ENCODE assay signal across 8 cellular contexts in the genomic region with DNA sequence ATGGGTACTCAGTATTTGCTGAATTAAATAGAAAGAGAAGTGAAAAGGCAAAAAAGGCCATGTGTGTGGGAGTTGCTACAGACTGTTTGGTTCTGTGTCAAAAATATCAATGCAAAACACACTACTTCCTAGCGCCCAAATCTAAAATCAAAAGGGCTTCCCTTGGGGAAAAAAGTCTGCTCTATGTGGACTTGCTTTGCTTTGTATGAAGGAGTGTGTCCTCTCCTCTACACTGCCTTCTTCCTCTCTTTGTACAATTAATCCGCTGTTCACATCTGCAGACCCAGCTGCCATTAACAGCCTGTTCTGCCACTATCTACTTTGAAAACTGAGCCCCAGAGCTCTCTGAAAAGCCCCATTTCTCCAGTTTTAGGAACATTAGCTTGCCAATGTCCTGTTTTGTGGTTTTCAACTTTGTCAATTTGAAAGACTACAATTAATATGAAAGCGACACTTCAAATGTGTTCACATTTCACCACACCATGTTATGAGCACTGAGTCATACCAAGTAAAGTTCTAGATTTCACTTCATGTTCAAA.
A peak's percentile ranks its signal among the peaks of the same experiment; 100 is the strongest.
DNase-seq lines count a peak whose midpoint lies in the region; ATAC-seq, FAIRE-seq and TF ChIP-seq lines count a peak whose summit lies in the region.

No MANE protein-coding gene starts in this region.

- peak; percentile 83 for DNase-seq in CD1c-positive myeloid dendritic cell (ENCODE audit: extremely low spot score)
- DNase-seq in astrocyte (ENCODE audit: low read depth) = peak; percentile 47
- DNase-seq in suprapubic skin (ENCODE audit: low spot score in 2 of 2) = no peak
- no peak for DNase-seq in Calu3
- no peak for DNase-seq in stimulated activated CD4-positive, alpha-beta T cell treated with anti-CD3 and anti-CD28 coated beads, Interleukin-2, amount 100 ng/mL, for 48 hours
- DNase-seq in kidney = no peak

- H3K9me3 Mint-ChIP-seq in astrocyte (ENCODE audit: unreplicated experiment) = no peaks in the 10 kb centered on the region
- H3K9me3 Mint-ChIP-seq in Calu3 (ENCODE audit: low read depth, unreplicated experiment) = no peaks in the 10 kb centered on the region

- H3K9ac ChIP-seq in astrocyte (ENCODE audit: low read length) (no peak overlapping the region), kidney (ENCODE audit: low read length in 2 of 2) (no peak overlapping the region)

- TF ChIP-seq CTCF in astrocyte (IDR thresholded peaks at IDR 0.05; ENCODE audit: insufficient read depth, low read depth, low read length) (no peak), suprapubic skin (IDR thresholded peaks at IDR 0.05) (no peak), Calu3 (IDR thresholded peaks at IDR 0.05; ENCODE audit: unreplicated experiment) (no peak), kidney (IDR thresholded peaks at IDR 0.05; ENCODE audit: borderline replicate concordance, extremely low read depth, insufficient read depth) (no peak)

- H3K4me3 Mint-ChIP-seq in astrocyte (ENCODE audit: unreplicated experiment) (peak overlapping the region; percentile 37), Calu3 (ENCODE audit: low read depth, unreplicated experiment) (no peak overlapping the region)

- no peak overlapping the region for H2AFZ ChIP-seq in astrocyte (ENCODE audit: low read depth, low read length)

- H3K27me3 ChIP-seq in astrocyte (ENCODE audit: insufficient read depth, low read length) (no peaks in the 10 kb centered on the region), suprapubic skin (no peaks in the 10 kb centered on the region)

- WGBS in suprapubic skin = 51% methylated on average over 3 of the region's 3 CpGs

- no peaks in the 10 kb centered on the region for H4K20me1 ChIP-seq in astrocyte (ENCODE audit: insufficient read depth, low read length)

- H3K27ac Mint-ChIP-seq in astrocyte (ENCODE audit: unreplicated experiment) (peak overlapping the region; percentile 80), Calu3 (ENCODE audit: unreplicated experiment) (no peak overlapping the region)

- H3K4me2 ChIP-seq in astrocyte (ENCODE audit: low read length) = peak overlapping the region; percentile 24

- H3K36me3 ChIP-seq in astrocyte (ENCODE audit: insufficient read depth, low read length) (no peaks in the 10 kb centered on the region), suprapubic skin (no peaks in the 10 kb centered on the region), kidney (ENCODE audit: control insufficient read depth in 1 of 2, insufficient read depth in 2 of 2, low read length in 2 of 2) (no peaks in the 10 kb centered on the region)

- CTCF ChIA-PET in Calu3 (lab: Charles Lee) = interaction anchor here (0.6 kb wide), 1 partner anchor 128 kb away, joined by 6 read pairs; no protein-coding TSS in a partner anchor

- H3K4me1 Mint-ChIP-seq in astrocyte (ENCODE audit: low read depth, unreplicated experiment) (peaks cover 16% of the 10 kb centered on the region), Calu3 (ENCODE audit: low read depth, unreplicated experiment) (no peaks in the 10 kb centered on the region)

- no peak for FAIRE-seq in astrocyte (lab: Jason Lieb, UNC)
- FAIRE-seq in kidney (lab: Jason Lieb, UNC) = no peak

- H3K4me1 ChIP-seq in astrocyte (ENCODE audit: insufficient read depth, low read length) = peaks cover 20% of the 10 kb centered on the region
- H3K4me1 ChIP-seq in suprapubic skin = peaks cover 14% of the 10 kb centered on the region
- H3K4me1 ChIP-seq in kidney (ENCODE audit: control insufficient read depth in 1 of 2, insufficient read depth in 1 of 2, low read depth in 1 of 2, low read length in 2 of 2) = peaks cover 0 to 3% of the 10 kb centered on the region in 2 donors

- peaks cover 9% of the 10 kb centered on the region for H3K79me2 ChIP-seq in astrocyte (ENCODE audit: insufficient read depth, low read length)

- H3K36me3 Mint-ChIP-seq in astrocyte (ENCODE audit: low read depth, unreplicated experiment) (peaks cover 4% of the 10 kb centered on the region), Calu3 (ENCODE audit: insufficient read depth, unreplicated experiment) (no peaks in the 10 kb centered on the region)

- no peak for TF ChIP-seq POLR2A in suprapubic skin (IDR thresholded peaks at IDR 0.05)

- no TSS peak for BruUV-seq in Calu3 (replicated peaks; lab: Mats Ljungman, UMichigan)

- no peak for TF ChIP-seq EP300 in suprapubic skin (IDR thresholded peaks at IDR 0.05)

- H3K4me3 ChIP-seq in astrocyte (ENCODE audit: insufficient read depth, low read depth, low read length) (no peak overlapping the region), suprapubic skin (no peak overlapping the region), kidney (ENCODE audit: low read length in 2 of 2) (no peak overlapping the region)

- H3K27me3 Mint-ChIP-seq in astrocyte (ENCODE audit: low read depth, unreplicated experiment) (no peaks in the 10 kb centered on the region), Calu3 (ENCODE audit: unreplicated experiment) (no peaks in the 10 kb centered on the region)

- ATAC-seq in GM19455 (IDR thresholded peaks at IDR 0.05; ENCODE audit: unreplicated experiment) = peak; percentile 85
- peak; percentile 91 for ATAC-seq in HG03378 (IDR thresholded peaks at IDR 0.05; ENCODE audit: unreplicated experiment)

- H3K27ac ChIP-seq in astrocyte (ENCODE audit: low read depth, low read length) (peak overlapping the region; percentile 0), suprapubic skin (peak overlapping the region; percentile 20), kidney (ENCODE audit: low read depth in 2 of 2, low read length in 2 of 2) (no peak overlapping the region)

- intact Hi-C loops in Calu3 (cut with micrococcal nuclease; ENCODE audit: unreplicated experiment) = no loop called here
- intact Hi-C loops in kidney (cut with DNase I) = no loop called here

- H3K9me3 ChIP-seq in astrocyte (ENCODE audit: insufficient read depth, low read depth, low read length) (no peaks in the 10 kb centered on the region), suprapubic skin (no peaks in the 10 kb centered on the region), kidney (ENCODE audit: control insufficient read depth in 1 of 2, low read length in 2 of 2) (no peaks in the 10 kb centered on the region)

Comparison
In these comparisons a context has a peak if more than half of its experiments do, and no peak if none do; other contexts are left out.
1. DNase-seq: peak in CD1c-positive myeloid dendritic cell (single experiment) and astrocyte (single experiment); none in suprapubic skin (0 of 2), Calu3 (single experiment), stimulated activated CD4-positive, alpha-beta T cell treated with anti-CD3 and anti-CD28 coated beads, Interleukin-2, amount 100 ng/mL, for 48 hours (0 of 2) and kidney (single experiment).
2. H3K27ac ChIP-seq: peak in astrocyte (single experiment) and suprapubic skin (single experiment); none in kidney (0 of 2).